ENCODE assay signal across 9 cellular contexts in the genomic region with DNA sequence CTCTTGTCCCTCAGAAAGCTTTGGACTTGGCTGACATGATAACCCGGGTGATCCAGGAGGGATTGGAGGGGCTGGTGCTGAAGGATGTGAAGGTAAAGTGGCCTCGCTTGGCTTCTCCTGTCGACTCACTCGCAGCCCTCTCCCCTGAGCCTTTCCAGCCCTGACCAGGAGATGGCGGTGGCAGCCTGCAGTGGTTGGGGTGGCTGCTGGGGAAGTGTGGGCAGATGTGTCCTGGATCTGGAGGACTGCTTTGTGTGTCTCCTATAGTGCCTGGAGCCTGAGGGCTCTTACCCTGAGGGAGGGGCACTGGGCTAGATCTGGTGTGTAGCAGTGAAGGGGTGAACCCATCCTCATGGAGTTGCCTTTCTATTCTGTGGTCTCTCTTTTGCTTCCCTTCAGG. TPM values are rescaled to one million over a fixed set of nuclear protein-coding genes. Genes with fewer than 3 reads are reported as not detected.
A peak's percentile ranks its signal among the peaks of the same experiment; 100 is the strongest.
DNase-seq lines count a peak whose midpoint lies in the region; ATAC-seq and TF ChIP-seq lines count a peak whose summit lies in the region.
"Had no signal": no experiment of that assay in that cellular context is flagged by ENCODE, and none has a peak within 500 bp of the region (broad histone marks: within the 10 kb centered on the region; RNA-seq: fewer than 3 reads in every experiment).

No MANE protein-coding gene starts in this region.

- POLR2A ChIA-PET in PC-3 (lab: Charles Lee; ENCODE audit: unreplicated experiment): no interaction called here

- H3K27ac ChIP-seq in PC-3 (ENCODE audit: low read length) (no peak overlapping the region), neural cell (ENCODE audit: low read length) (no peak overlapping the region)

- peaks cover 13% of the 10 kb centered on the region for H3K4me1 ChIP-seq in PC-3 (ENCODE audit: insufficient read depth, low read length)

- no peak overlapping the region for H3K4me3 Mint-ChIP-seq in Calu3 (ENCODE audit: low read depth, unreplicated experiment)
- no peak overlapping the region for H3K4me3 Mint-ChIP-seq in activated T-helper 1 cell treated with anti-CD3 and anti-CD28 coated beads, Interleukin-12 subunit alpha, Interleukin-12 subunit beta, Interleukin-2, Interleukin-4 antibody, amounts not matched to agents 30 ng/mL and 10 ng/mL and 1 ng/mL, durations not matched to agents 14 hours and 24 hours and 36 hours
- H3K4me3 Mint-ChIP-seq in stimulated activated naive CD8-positive, alpha-beta T cell treated with anti-CD3 and anti-CD28 coated beads, Interleukin-15, Interleukin-2, amounts not matched to agents 100 ng/mL and 50 ng/mL, for 24 hours: no peak overlapping the region
- H3K4me3 Mint-ChIP-seq: activated naive CD8-positive, alpha-beta T cell had no signal

- H3K36me3 ChIP-seq in PC-3 (ENCODE audit: low read depth, low read length) (peaks cover 18% of the 10 kb centered on the region), neural cell (ENCODE audit: insufficient read depth, low read length) (no peaks in the 10 kb centered on the region)

- BruUV-seq in Calu3 (replicated peaks; lab: Mats Ljungman, UMichigan): no TSS peak
- no TSS peak for BruUV-seq in PC-3 (replicated peaks; lab: Mats Ljungman, UMichigan)

- intact Hi-C loops in Calu3 (cut with micrococcal nuclease; ENCODE audit: unreplicated experiment): loop anchor here (1.0 kb wide), 2 partner anchors 91 to 121 kb away; a partner anchor contains a TSS
- intact Hi-C loops in PC-3 (cut with micrococcal nuclease): loop anchor here (1.0 to 2.0 kb wide), 2 partner anchors 91 to 121 kb away; a partner anchor contains a TSS
- intact Hi-C loops in activated T-helper 1 cell treated with anti-CD3 and anti-CD28 coated beads, Interleukin-12 subunit alpha, Interleukin-12 subunit beta, Interleukin-2, Interleukin-4 antibody, amounts not matched to agents 30 ng/mL and 10 ng/mL and 1 ng/mL, durations not matched to agents 14 hours and 24 hours and 36 hours (cut with micrococcal nuclease): loop anchor here (1.0 to 5.0 kb wide), 6 partner anchors 17 to 749 kb away; a partner anchor contains a TSS

- no peak overlapping the region for H2AFZ ChIP-seq in PC-3 (ENCODE audit: low read length)
- H2AFZ ChIP-seq in neural cell (ENCODE audit: low read depth, low read length): no peak overlapping the region

- no peaks in the 10 kb centered on the region for H3K9me3 Mint-ChIP-seq in Calu3 (ENCODE audit: low read depth, unreplicated experiment)
- H3K9me3 Mint-ChIP-seq in activated T-helper 1 cell treated with anti-CD3 and anti-CD28 coated beads, Interleukin-12 subunit alpha, Interleukin-12 subunit beta, Interleukin-2, Interleukin-4 antibody, amounts not matched to agents 30 ng/mL and 10 ng/mL and 1 ng/mL, durations not matched to agents 14 hours and 24 hours and 36 hours: no peaks in the 10 kb centered on the region
- H3K9me3 Mint-ChIP-seq in stimulated activated naive CD8-positive, alpha-beta T cell treated with anti-CD3 and anti-CD28 coated beads, Interleukin-15, Interleukin-2, amounts not matched to agents 100 ng/mL and 50 ng/mL, for 24 hours: no peaks in the 10 kb centered on the region

- TF ChIP-seq EP300 in neural cell (conservative IDR thresholded peaks at IDR 0.05; ENCODE audit: poor library complexity, severe bottlenecking): no peak

- H4K20me1 ChIP-seq in PC-3 (ENCODE audit: low read length): no peaks in the 10 kb centered on the region
- no peaks in the 10 kb centered on the region for H4K20me1 ChIP-seq in neural cell (ENCODE audit: insufficient read depth)

- DNase-seq in Calu3 (peak; percentile 82), HFF-Myc (ENCODE audit: extremely low read depth, low read depth) (no peak), PC-3 (peak; percentile 66), fibroblast of mammary gland (ENCODE audit: low read depth) (peak; percentile 69), LoVo (ENCODE audit: low spot score) (no peak)
- peak; percentile 77 for DNase-seq in activated T-helper 1 cell treated with anti-CD3 and anti-CD28 coated beads, Interleukin-12 subunit alpha, Interleukin-12 subunit beta, Interleukin-2, Interleukin-4 antibody, amounts not matched to agents 30 ng/mL and 10 ng/mL and 1 ng/mL, durations not matched to agents 14 hours and 24 hours and 36 hours (ENCODE audit: low spot score)

- no peak overlapping the region for H3K4me3 ChIP-seq in HFF-Myc (replicated peaks; ENCODE audit: low read depth, low read length)
- H3K4me3 ChIP-seq in PC-3 (ENCODE audit: low read length): no peak overlapping the region
- H3K4me3 ChIP-seq in fibroblast of mammary gland (ENCODE audit: control insufficient read depth, low read depth, low read length): no peak overlapping the region
- no peak overlapping the region for H3K4me3 ChIP-seq in neural cell (ENCODE audit: low read length)

- no peaks in the 10 kb centered on the region for H3K27me3 Mint-ChIP-seq in Calu3 (ENCODE audit: unreplicated experiment)
- no peaks in the 10 kb centered on the region for H3K27me3 Mint-ChIP-seq in activated T-helper 1 cell treated with anti-CD3 and anti-CD28 coated beads, Interleukin-12 subunit alpha, Interleukin-12 subunit beta, Interleukin-2, Interleukin-4 antibody, amounts not matched to agents 30 ng/mL and 10 ng/mL and 1 ng/mL, durations not matched to agents 14 hours and 24 hours and 36 hours (ENCODE audit: insufficient read depth)
- H3K27me3 Mint-ChIP-seq in stimulated activated naive CD8-positive, alpha-beta T cell treated with anti-CD3 and anti-CD28 coated beads, Interleukin-15, Interleukin-2, amounts not matched to agents 100 ng/mL and 50 ng/mL, for 24 hours: no peaks in the 10 kb centered on the region
- H3K27me3 Mint-ChIP-seq: activated naive CD8-positive, alpha-beta T cell had no signal

- H3K4me1 Mint-ChIP-seq in Calu3 (ENCODE audit: low read depth, unreplicated experiment): no peaks in the 10 kb centered on the region
- H3K4me1 Mint-ChIP-seq in activated T-helper 1 cell treated with anti-CD3 and anti-CD28 coated beads, Interleukin-12 subunit alpha, Interleukin-12 subunit beta, Interleukin-2, Interleukin-4 antibody, amounts not matched to agents 30 ng/mL and 10 ng/mL and 1 ng/mL, durations not matched to agents 14 hours and 24 hours and 36 hours (ENCODE audit: low read depth): peaks cover 21% of the 10 kb centered on the region
- H3K4me1 Mint-ChIP-seq in stimulated activated naive CD8-positive, alpha-beta T cell treated with anti-CD3 and anti-CD28 coated beads, Interleukin-15, Interleukin-2, amounts not matched to agents 100 ng/mL and 50 ng/mL, for 24 hours (ENCODE audit: low read depth): peaks cover 5% of the 10 kb centered on the region

- TF ChIP-seq RAD21 in neural cell (conservative IDR thresholded peaks at IDR 0.05): peak; percentile 69

- H3K79me2 ChIP-seq in PC-3 (ENCODE audit: low read length): no peaks in the 10 kb centered on the region
- no peaks in the 10 kb centered on the region for H3K79me2 ChIP-seq in neural cell (replicated peaks; ENCODE audit: insufficient read depth, low read length)

- no peak overlapping the region for H3K27ac Mint-ChIP-seq in Calu3 (ENCODE audit: unreplicated experiment)
- peak overlapping the region; percentile 11 for H3K27ac Mint-ChIP-seq in activated T-helper 1 cell treated with anti-CD3 and anti-CD28 coated beads, Interleukin-12 subunit alpha, Interleukin-12 subunit beta, Interleukin-2, Interleukin-4 antibody, amounts not matched to agents 30 ng/mL and 10 ng/mL and 1 ng/mL, durations not matched to agents 14 hours and 24 hours and 36 hours
- peak overlapping the region; percentile 49 for H3K27ac Mint-ChIP-seq in stimulated activated naive CD8-positive, alpha-beta T cell treated with anti-CD3 and anti-CD28 coated beads, Interleukin-15, Interleukin-2, amounts not matched to agents 100 ng/mL and 50 ng/mL, for 24 hours
- H3K27ac Mint-ChIP-seq: activated naive CD8-positive, alpha-beta T cell had no signal

- no peak overlapping the region for H3K4me2 ChIP-seq in PC-3 (ENCODE audit: low read length)
- H3K4me2 ChIP-seq in neural cell (ENCODE audit: low read length): no peak overlapping the region

- TF ChIP-seq CTCF in Calu3 (IDR thresholded peaks at IDR 0.05; ENCODE audit: unreplicated experiment) (peak; percentile 77), HFF-Myc (IDR thresholded peaks at IDR 0.05; ENCODE audit: low read depth, low read length, missing control alignments) (peak; percentile 84), PC-3 (conservative IDR thresholded peaks at IDR 0.05; ENCODE audit: low read depth, low read length) (peak; percentile 81), fibroblast of mammary gland (conservative IDR thresholded peaks at IDR 0.05; ENCODE audit: control insufficient read depth, insufficient read depth, low read depth, low read length) (peak; percentile 89), neural cell (IDR thresholded peaks at IDR 0.05; ENCODE audit: poor library complexity, severe bottlenecking) (peak; percentile 62)

- no peaks in the 10 kb centered on the region for H3K9me2 ChIP-seq in PC-3 (replicated peaks; ENCODE audit: low read length)
- H3K9me2 ChIP-seq in neural cell (ENCODE audit: insufficient read depth, low read length): no peaks in the 10 kb centered on the region

- peaks cover 12% of the 10 kb centered on the region for H3K36me3 Mint-ChIP-seq in Calu3 (ENCODE audit: insufficient read depth, unreplicated experiment)
- peaks cover 41% of the 10 kb centered on the region for H3K36me3 Mint-ChIP-seq in activated T-helper 1 cell treated with anti-CD3 and anti-CD28 coated beads, Interleukin-12 subunit alpha, Interleukin-12 subunit beta, Interleukin-2, Interleukin-4 antibody, amounts not matched to agents 30 ng/mL and 10 ng/mL and 1 ng/mL, durations not matched to agents 14 hours and 24 hours and 36 hours (ENCODE audit: low read depth)
- peaks cover 68% of the 10 kb centered on the region for H3K36me3 Mint-ChIP-seq in stimulated activated naive CD8-positive, alpha-beta T cell treated with anti-CD3 and anti-CD28 coated beads, Interleukin-15, Interleukin-2, amounts not matched to agents 100 ng/mL and 50 ng/mL, for 24 hours (ENCODE audit: low read depth)

- no peaks in the 10 kb centered on the region for H3K27me3 ChIP-seq in PC-3 (ENCODE audit: low read length)
- no peaks in the 10 kb centered on the region for H3K27me3 ChIP-seq in neural cell (ENCODE audit: insufficient read depth, low read depth, low read length)

- ATAC-seq in PC-3: peak; percentile 80

- H3F3A ChIP-seq in PC-3 (ENCODE audit: low read length, unreplicated experiment) (no peaks in the 10 kb centered on the region), neural cell (ENCODE audit: insufficient read depth, low read length, poor library complexity, severe bottlenecking) (no peaks in the 10 kb centered on the region)

- H3K9ac ChIP-seq in PC-3 (ENCODE audit: low read length): no peak overlapping the region
- no peak overlapping the region for H3K9ac ChIP-seq in neural cell (ENCODE audit: low read length)

- CTCF ChIA-PET in Calu3 (lab: Charles Lee): no interaction called here
- CTCF ChIA-PET in PC-3 (lab: Charles Lee): no interaction called here

- H3K9me3 ChIP-seq in PC-3 (ENCODE audit: low read length): no peaks in the 10 kb centered on the region
- no peaks in the 10 kb centered on the region for H3K9me3 ChIP-seq in neural cell (ENCODE audit: low read length)

RNA-seq across cellular contexts. Expression of a gene that starts 17.9 kb away (rescaled TPM):
- 25.8 and 30.0 TPM in 2 replicates for total RNA-seq in Calu3 (2022)
- total RNA-seq in PC-3 (2014; rRNA removed): 43.2 and 53.6 TPM in 2 replicates
- 70.9 and 75.2 TPM in 2 replicates for total RNA-seq in activated T-helper 1 cell treated with anti-CD3 and anti-CD28 coated beads, Interleukin-12 subunit alpha, Interleukin-12 subunit beta, Interleukin-2, Interleukin-4 antibody, amounts not matched to agents 30 ng/mL and 10 ng/mL and 1 ng/mL, durations not matched to agents 14 hours and 24 hours and 36 hours
- polyA plus RNA-seq in neural cell: 21.8 and 29.0 TPM in 2 replicates
- 63.1 and 72.1 TPM in 2 replicates for polyA minus RNA-seq in neural cell

RNA-seq across cellular contexts. Expression of a gene that starts 36.9 kb away (rescaled TPM):
- total RNA-seq in Calu3 (2022): 14.6 and 18.9 TPM in 2 replicates
- total RNA-seq in PC-3 (2014; rRNA removed): 5.0 and 9.6 TPM in 2 replicates
- 28.0 and 29.7 TPM in 2 replicates for total RNA-seq in activated T-helper 1 cell treated with anti-CD3 and anti-CD28 coated beads, Interleukin-12 subunit alpha, Interleukin-12 subunit beta, Interleukin-2, Interleukin-4 antibody, amounts not matched to agents 30 ng/mL and 10 ng/mL and 1 ng/mL, durations not matched to agents 14 hours and 24 hours and 36 hours
- polyA plus RNA-seq in neural cell: 14.3 and 14.7 TPM in 2 replicates
- 29.2 and 30.4 TPM in 2 replicates for polyA minus RNA-seq in neural cell

RNA-seq across cellular contexts. Expression of a gene that starts 36.9 kb away (rescaled TPM):
- 0.52 and 2.2 TPM in 2 replicates for total RNA-seq in Calu3 (2022)
- total RNA-seq in PC-3 (2014; rRNA removed): 0.33 TPM in 1 of 2 replicates, not detected in the other
- 0.96 and 1.0 TPM in 2 replicates for total RNA-seq in activated T-helper 1 cell treated with anti-CD3 and anti-CD28 coated beads, Interleukin-12 subunit alpha, Interleukin-12 subunit beta, Interleukin-2, Interleukin-4 antibody, amounts not matched to agents 30 ng/mL and 10 ng/mL and 1 ng/mL, durations not matched to agents 14 hours and 24 hours and 36 hours
- polyA plus RNA-seq in neural cell: 0.84 and 2.1 TPM in 2 replicates
- polyA minus RNA-seq in neural cell: 2.3 and 3.4 TPM in 2 replicates

Comparison
In these comparisons a context has a peak if more than half of its experiments do, and no peak if none do; other contexts are left out.
1. DNase-seq: peak in Calu3 (single experiment), PC-3 (single experiment), activated T-helper 1 cell treated with anti-CD3 and anti-CD28 coated beads, Interleukin-12 subunit alpha, Interleukin-12 subunit beta, Interleukin-2, Interleukin-4 antibody, amounts not matched to agents 30 ng/mL and 10 ng/mL and 1 ng/mL, durations not matched to agents 14 hours and 24 hours and 36 hours (single experiment) and fibroblast of mammary gland (single experiment); none in HFF-Myc (single experiment) and LoVo (single experiment).
2. Peak in every context shown above with its lines, with median percentiles within 50 percentile points of each other: CTCF ChIP-seq.